26 cellular contexts compared by ENCODE assay signal in the genomic region with DNA sequence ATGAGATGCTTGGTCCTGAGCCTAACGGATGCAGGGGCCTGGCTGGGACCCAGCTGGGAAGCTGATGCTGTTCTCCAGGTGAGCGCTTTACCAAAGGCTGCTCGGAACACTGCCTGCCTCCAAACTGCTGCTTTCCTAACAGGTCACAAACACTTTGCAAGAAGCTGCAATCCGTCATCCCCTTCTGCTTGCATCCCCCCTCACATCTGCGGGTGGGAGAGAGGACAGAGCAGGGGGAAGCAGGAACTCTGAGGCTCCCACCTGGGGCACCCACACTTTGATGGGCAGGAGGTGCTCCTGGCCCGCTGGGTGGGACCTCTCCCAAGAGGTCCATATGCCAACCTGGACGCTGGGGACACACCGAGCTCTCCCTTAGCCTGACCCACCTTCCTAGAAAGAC.
"Had no signal": no experiment of that assay in that cellular context is flagged by ENCODE, and none has a peak within 500 bp of the region (broad histone marks: within the 10 kb centered on the region; RNA-seq: fewer than 3 reads in every experiment).

No MANE protein-coding gene starts in this region.

- H3K27ac ChIP-seq: adrenal gland, SK-N-MC, VCaP had no signal

- H3K27me3 ChIP-seq: adrenal gland, MG63 had no signal

- H3K36me3 ChIP-seq: adrenal gland, MG63 had no signal

- H3K4me3 ChIP-seq: adrenal gland, MG63, SK-N-MC had no signal

- H3K9me3 ChIP-seq: MG63 had no signal

- ATAC-seq: HepG2, Panc1, Right ventricle myocardium inferior, T-cell had no signal

- DNase-seq: activated CD4-positive, alpha-beta memory T cell treated with anti-CD3 and anti-CD28 coated beads for 36 hours; activated CD4-positive, alpha-beta T cell treated with anti-CD3 and anti-CD28 coated beads, Interleukin-2, amount 10 ng/mL, durations not matched to agents 7 days and 5 days; activated CD4-positive, CD25-positive, alpha-beta regulatory T cell; activated CD8-positive, alpha-beta memory T cell treated with anti-CD3 and anti-CD28 coated beads for 24 hours; activated naive CD4-positive, alpha-beta T cell treated with anti-CD3 and anti-CD28 coated beads, Interleukin-2, amount 50 U/mL, for 16 hours; activated naive CD8-positive, alpha-beta T cell treated with anti-CD3 and anti-CD28 coated beads, Interleukin-2, amount 10 ng/mL, durations not matched to agents 7 days and 5 days; adrenal gland; anterior cingulate cortex; MG63; MV-4-11; NCI-H1092 treated with DMSO at 0.1 percent for 48 hours; NCI-H1417 treated with DMSO at 0.1 percent for 48 hours; NCI-H1694 treated with DMSO at 0.1 percent for 48 hours; NCI-H2029 treated with DMSO at 0.1 percent for 48 hours; NCI-H345; NCI-H510A; NCI-H526 treated with DMSO at 0.1 percent for 48 hours; NCI-H82; OCI-M1; RPMI8226; T-cell had no signal
